Comparison of ENCODE assay signal across 8 cellular contexts in genomic region chr12:9798008-9798619, GRCh38. TPM values are rescaled to one million over a fixed set of nuclear protein-coding genes. Genes with fewer than 3 reads are reported as not detected.
DNase-seq lines count a peak whose midpoint lies in the region; ATAC-seq, FAIRE-seq and TF ChIP-seq lines count a peak whose summit lies in the region.

No MANE protein-coding gene starts in this region.

- peak overlapping the region; percentile 49 for H3K27ac Mint-ChIP-seq in activated T-cell treated with anti-CD3 and anti-CD28 coated beads, Interleukin-2, amount 50 U/mL, for 72 hours

- POLR2A ChIA-PET in BJ (lab: Charles Lee), result interaction anchor here (0.6 kb wide), 1 partner anchor 481 kb away, joined by 5 read pairs; no protein-coding TSS in a partner anchor
- POLR2A ChIA-PET in OCI-LY7 (lab: Charles Lee), result interaction anchor here (0.7 to 4.7 kb wide), 9 partner anchors 38 to 164 kb away, joined by 3 to 25 read pairs (median 5); partner anchors contain the start of gene CD69

- no peak overlapping the region for H3K4me2 ChIP-seq in OCI-LY7 (ENCODE audit: low read length)

- no peak overlapping the region for H3K27ac ChIP-seq in OCI-LY7 (ENCODE audit: low read depth, low read length, poor library complexity, severe bottlenecking)

- H3K4me3 ChIP-seq in BJ (ENCODE audit: low read depth, low read length), result no peak overlapping the region
- no peak overlapping the region for H3K4me3 ChIP-seq in OCI-LY7 (ENCODE audit: low read depth, low read length, poor library complexity, severe bottlenecking)

- no peaks in the 10 kb centered on the region for H3K79me2 ChIP-seq in OCI-LY7 (ENCODE audit: insufficient read depth, low read depth, low read length)

- TF ChIP-seq CTCF in BJ (IDR thresholded peaks at IDR 0.05; ENCODE audit: insufficient read depth, low read depth, low read length) (peak; percentile 45), OCI-LY7 (conservative IDR thresholded peaks at IDR 0.05; ENCODE audit: low read length) (peak; percentile 91)

- peaks cover 3 to 4% of the 10 kb centered on the region in 2 donors for H3K9me3 Mint-ChIP-seq in activated T-cell treated with anti-CD3 and anti-CD28 coated beads, Interleukin-2, amount 50 U/mL, for 72 hours

- CTCF ChIA-PET in BJ (lab: Yijun Ruan, JAX), result interaction anchor here (0.9 to 5.1 kb wide), 3 partner anchors 48 to 55 kb away, joined by 3 to 27 read pairs (median 6); no protein-coding TSS in a partner anchor
- CTCF ChIA-PET in OCI-LY7 (lab: Charles Lee; ENCODE audit: unreplicated experiment), result interaction anchor here (0.5 to 6.9 kb wide), 7 partner anchors 10 to 55 kb away, joined by 3 to 65 read pairs (median 4); partner anchors contain the start of gene CD69

- H3K4me1 ChIP-seq in OCI-LY7 (ENCODE audit: insufficient read depth, low read length, poor library complexity, severe bottlenecking), result peaks cover 26% of the 10 kb centered on the region

- intact Hi-C loops in OCI-LY7 (cut with micrococcal nuclease; ENCODE audit: unreplicated experiment) (loop anchor here (1.0 to 10.0 kb wide), 5 partner anchors 39 to 473 kb away; no protein-coding TSS in a partner anchor), left cardiac atrium (cut with DNase I) (loop anchor here in 1 of 2 donors (5.0 kb wide), 1 partner anchor 46 kb away; no protein-coding TSS in a partner anchor)

- no TSS peak for BruUV-seq in OCI-LY7 (replicated peaks; lab: Mats Ljungman, UMichigan)

- H3K27me3 Mint-ChIP-seq in activated T-cell treated with anti-CD3 and anti-CD28 coated beads, Interleukin-2, amount 50 U/mL, for 72 hours (ENCODE audit: low read depth), result no peaks in the 10 kb centered on the region

- peaks cover 52% of the 10 kb centered on the region for H3K4me1 Mint-ChIP-seq in activated T-cell treated with anti-CD3 and anti-CD28 coated beads, Interleukin-2, amount 50 U/mL, for 72 hours (ENCODE audit: low read depth)

- H3K9me2 ChIP-seq in OCI-LY7 (ENCODE audit: insufficient read depth, low read length), result no peaks in the 10 kb centered on the region

- FAIRE-seq in GM19239 (lab: Jason Lieb, UNC), result peak; percentile 100

- no peaks in the 10 kb centered on the region for H3K27me3 ChIP-seq in BJ (ENCODE audit: control insufficient read depth, insufficient read depth, low read length)

- no peaks in the 10 kb centered on the region for H3K9me3 ChIP-seq in OCI-LY7 (ENCODE audit: low read length)

- H3K36me3 ChIP-seq in BJ (ENCODE audit: control insufficient read depth, insufficient read depth, low read length) (no peaks in the 10 kb centered on the region), OCI-LY7 (ENCODE audit: insufficient read depth, low read length) (no peaks in the 10 kb centered on the region)

- H4K20me1 ChIP-seq in OCI-LY7 (ENCODE audit: insufficient read depth, low read length), result no peaks in the 10 kb centered on the region

- peaks cover 0 to 1% of the 10 kb centered on the region in 2 donors for H3K36me3 Mint-ChIP-seq in activated T-cell treated with anti-CD3 and anti-CD28 coated beads, Interleukin-2, amount 50 U/mL, for 72 hours (ENCODE audit: insufficient read depth in 2 of 2)

- peak overlapping the region; percentile 46 to 57 for H3K4me3 Mint-ChIP-seq in activated T-cell treated with anti-CD3 and anti-CD28 coated beads, Interleukin-2, amount 50 U/mL, for 72 hours

- peak; percentile 95 for ATAC-seq in HG03175 (IDR thresholded peaks at IDR 0.05; ENCODE audit: unreplicated experiment)
- ATAC-seq in activated T-cell treated with anti-CD3 and anti-CD28 coated beads, Interleukin-2, amount 50 U/mL, for 72 hours (replicated peaks in 1 of 2), result peak; percentile 79 to 80
- ATAC-seq in left cardiac atrium, result peak; percentile 77 to 82

- DNase-seq in BJ (ENCODE audit: low read depth) (no peak), GM19239 (ENCODE audit: insufficient read length, low spot score) (peak; percentile 25), OCI-LY7 (ENCODE audit: low spot score) (peak; percentile 90), left cardiac atrium (no peak), NCI-H2081 (lab: John Stamatoyannopoulos, UW) (no peak)
- DNase-seq in activated T-cell treated with anti-CD3 and anti-CD28 coated beads, Interleukin-2, amount 50 U/mL, for 72 hours, result peak; percentile 60 to 73
- peak; percentile 13 to 51 for DNase-seq in stimulated activated CD4-positive, alpha-beta T cell treated with anti-CD3 and anti-CD28 coated beads, Interleukin-1b, Interleukin-23, amount 100 ng/mL, for 4 hours (ENCODE audit: low read depth in 2 of 2)

- H2AFZ ChIP-seq in OCI-LY7 (ENCODE audit: low read length), result no peak overlapping the region

RNA-seq across cellular contexts. Expression of gene KLRF1, which starts 29.2 kb away (rescaled TPM):
- polyA plus RNA-seq in BJ (2011; rRNA removed), result not detected in 2 replicates
- not detected in 2 replicates for polyA minus RNA-seq in BJ (2011; rRNA and poly(A)+ RNA removed)
- total RNA-seq in OCI-LY7 (2014; rRNA removed; shearing (Covaris generic)), result not detected in 2 replicates
- total RNA-seq in OCI-LY7 (2022) (0.46 TPM in 1 of 2 replicates, not detected in the other), left cardiac atrium (under 1 TPM; 0.27 to 0.31 TPM)
- total RNA-seq in activated T-cell treated with anti-CD3 and anti-CD28 coated beads, Interleukin-2, amount 50 U/mL, for 72 hours, result under 1 TPM; 0.29 to 0.72 TPM

RNA-seq across cellular contexts. Expression of gene CD69, which starts 37.4 kb away (rescaled TPM):
- not detected in 2 replicates for polyA plus RNA-seq in BJ (2011; rRNA removed)
- not detected in 2 replicates for polyA minus RNA-seq in BJ (2011; rRNA and poly(A)+ RNA removed)
- total RNA-seq in OCI-LY7 (2014; rRNA removed; shearing (Covaris generic)), result 12.3 and 13.7 TPM in 2 replicates
- total RNA-seq in OCI-LY7 (2022) (9.7 and 10.3 TPM in 2 replicates), left cardiac atrium (1 to 10 TPM; 1.7 to 2.9 TPM)
- 100 to 1,000 TPM; 126 to 158 TPM for total RNA-seq in activated T-cell treated with anti-CD3 and anti-CD28 coated beads, Interleukin-2, amount 50 U/mL, for 72 hours

Comparison
In these comparisons a context has a peak if more than half of its experiments do, and no peak if none do; other contexts are left out.
1. DNase-seq: peak in GM19239 (single experiment), OCI-LY7 (single experiment), activated T-cell treated with anti-CD3 and anti-CD28 coated beads, Interleukin-2, amount 50 U/mL, for 72 hours (2 of 2) and stimulated activated CD4-positive, alpha-beta T cell treated with anti-CD3 and anti-CD28 coated beads, Interleukin-1b, Interleukin-23, amount 100 ng/mL, for 4 hours (2 of 2); none in BJ (single experiment), left cardiac atrium (single experiment) and NCI-H2081 (0 of 2).
2. RNA of gene CD69, which starts 37.4 kb away (total RNA-seq): 126 to 158 TPM in activated T-cell treated with anti-CD3 and anti-CD28 coated beads, Interleukin-2, amount 50 U/mL, for 72 hours; 9.7 to 13.7 TPM in OCI-LY7 and 1.7 to 2.9 TPM in left cardiac atrium; every median in the first group is over 4 times any median in the second.
3. Peak in every context shown above with its lines, with median percentiles within 50 percentile points of each other: ATAC-seq.